15 cellular contexts compared by ENCODE assay signal in genomic region chr9:18129809-18130334, GRCh38.
"Had no signal": no experiment of that assay in that cellular context is flagged by ENCODE, and none has a peak within 500 bp of the region (broad histone marks: within the 10 kb centered on the region; RNA-seq: fewer than 3 reads in every experiment).

No MANE protein-coding gene starts in this region.

- H3K9me3 ChIP-seq: mucosa of descending colon, suprapubic skin, tibial artery, upper lobe of left lung, uterus had no signal

- H3K4me3 ChIP-seq: lung, mucosa of descending colon, smooth muscle cell, suprapubic skin, tibial artery, upper lobe of left lung, uterus had no signal

- H3K4me2 ChIP-seq: smooth muscle cell had no signal

- ATAC-seq: effector memory CD8-positive, alpha-beta T cell; foreskin keratinocyte; left colon; left ventricle myocardium superior; mucosa of descending colon; naive thymus-derived CD8-positive, alpha-beta T cell; right cardiac atrium had no signal

- H3K27ac ChIP-seq: foreskin keratinocyte, suprapubic skin, tibial artery, upper lobe of left lung, uterus had no signal

- H3K27me3 ChIP-seq: foreskin keratinocyte, suprapubic skin, tibial artery, upper lobe of left lung, uterus had no signal

- H3K36me3 ChIP-seq: suprapubic skin, tibial artery, upper lobe of left lung, uterus had no signal

- H3K4me1 ChIP-seq: foreskin keratinocyte, suprapubic skin, upper lobe of left lung, uterus had no signal

- DNase-seq: effector memory CD8-positive, alpha-beta T cell; foreskin keratinocyte; left colon; left ventricle myocardium superior; naive thymus-derived CD8-positive, alpha-beta T cell; right cardiac atrium; stimulated activated CD4-positive, alpha-beta T cell treated with anti-CD3 and anti-CD28 coated beads, Interleukin-2, amount 100 ng/mL, for 48 hours; stimulated activated naive CD4-positive, alpha-beta T cell treated with Interleukin-2 at 50 U/mL for 16 hours; tibial artery; upper lobe of left lung; uterus had no signal
